9 cellular contexts compared by ENCODE assay signal in genomic region chr6:41767112-41767946, GRCh38. TPM values are rescaled to one million over a fixed set of nuclear protein-coding genes. Genes with fewer than 3 reads are reported as not detected.
A peak's percentile ranks its signal among the peaks of the same experiment; 100 is the strongest.
DNase-seq lines count a peak whose midpoint lies in the region; ATAC-seq and TF ChIP-seq lines count a peak whose summit lies in the region.
"Had no signal": no experiment of that assay in that cellular context is flagged by ENCODE, and none has a peak within 500 bp of the region (broad histone marks: within the 10 kb centered on the region; RNA-seq: fewer than 3 reads in every experiment).

No MANE protein-coding gene starts in this region.

- no peak for TF ChIP-seq CTCF in AG04450 (IDR thresholded peaks at IDR 0.05; ENCODE audit: low read depth, low read length)
- no peak for TF ChIP-seq CTCF in astrocyte of the spinal cord (IDR thresholded peaks at IDR 0.05; ENCODE audit: low read depth, low read length)

- DNase-seq in AG04450 (ENCODE audit: low read depth, low spot score) (peak; percentile 55), HUDEP-2 (lab: John Stamatoyannopoulos, UW; ENCODE audit: unreplicated experiment in 76 of 76) (peak in 73 of 76 experiments; percentile 20 to 93 (median 74)), astrocyte of the spinal cord (ENCODE audit: low read depth, low spot score) (peak; percentile 33), left kidney (ENCODE audit: low read depth, low spot score) (peak; percentile 82), cortex of kidney (lab: John Stamatoyannopoulos, UW) (no peak), activated gamma-delta T cell treated with Interleukin-2 at 50 U/mL for 16 hours (no peak)
- DNase-seq in activated CD4-positive, alpha-beta T cell treated with anti-CD3 and anti-CD28 coated beads for 48 hours, result no peak
- DNase-seq: naive B cell had no signal

- ATAC-seq in GM21390 (IDR thresholded peaks at IDR 0.05; ENCODE audit: unreplicated experiment), result no peak

- H3K4me3 ChIP-seq in AG04450 (ENCODE audit: low read depth, low read length) (no peak overlapping the region), astrocyte of the spinal cord (ENCODE audit: low read depth, low read length) (no peak overlapping the region)

- in situ Hi-C loops in astrocyte of the spinal cord (cut with HindIII; ENCODE audit: low sequenced_read_pairs), result no loop called here

- CTCF ChIA-PET in AG04450 (lab: Charles Lee), result interaction anchor here (1.2 to 2.3 kb wide), 3 partner anchors 8 to 20 kb away, joined by 3 to 15 read pairs (median 6); partner anchors contain the start of gene TOMM6

- POLR2A ChIA-PET in AG04450 (lab: Yijun Ruan, JAX), result no interaction called here

- peaks cover 4% of the 10 kb centered on the region for H3K27me3 ChIP-seq in AG04450 (ENCODE audit: control insufficient read depth, insufficient read depth, low read length)

- no peaks in the 10 kb centered on the region; the same call in 1 of the 2 replicates for H3K9me3 ChIP-seq in AG04450 (ENCODE audit: control insufficient read depth, insufficient read depth, low read length)

- peak overlapping the region; percentile 75 for H3K27ac ChIP-seq in AG04450 (ENCODE audit: low read depth, low read length)

RNA-seq across cellular contexts. Expression of gene FRS3, which starts 12.4 kb away (rescaled TPM):
- polyA plus RNA-seq in AG04450 (2011; rRNA removed), result 2.2 and 2.6 TPM in 2 replicates
- polyA minus RNA-seq in AG04450 (2011; rRNA and poly(A)+ RNA removed), result 3.1 and 3.4 TPM in 2 replicates

RNA-seq across cellular contexts. Expression of gene PRICKLE4, which starts 13.3 kb away (rescaled TPM):
- 0.12 TPM in 1 of 2 replicates, not detected in the other for polyA plus RNA-seq in AG04450 (2011; rRNA removed)
- polyA minus RNA-seq in AG04450 (2011; rRNA and poly(A)+ RNA removed), result not detected in 2 replicates

RNA-seq across cellular contexts. Expression of gene PGC, which starts 20.1 kb away (rescaled TPM):
- polyA plus RNA-seq in AG04450 (2011; rRNA removed), result not detected in 2 replicates
- not detected in 2 replicates for polyA minus RNA-seq in AG04450 (2011; rRNA and poly(A)+ RNA removed)

RNA-seq across cellular contexts. Expression of gene TOMM6, which starts 20.2 kb away (rescaled TPM):
- polyA plus RNA-seq in AG04450 (2011; rRNA removed), result 165 and 192 TPM in 2 replicates
- polyA minus RNA-seq in AG04450 (2011; rRNA and poly(A)+ RNA removed), result 49.3 and 52.0 TPM in 2 replicates

RNA-seq across cellular contexts. Expression of gene TFEB, which starts 31.9 kb away (rescaled TPM):
- polyA plus RNA-seq in AG04450 (2011; rRNA removed), result 3.9 and 4.3 TPM in 2 replicates
- 4.4 and 8.0 TPM in 2 replicates for polyA minus RNA-seq in AG04450 (2011; rRNA and poly(A)+ RNA removed)

Comparison
In these comparisons a context has a peak if more than half of its experiments do, and no peak if none do; other contexts are left out.
1. DNase-seq: peak in AG04450 (single experiment), HUDEP-2 (73 of 76), astrocyte of the spinal cord (single experiment) and left kidney (single experiment); none in cortex of kidney (single experiment), activated CD4-positive, alpha-beta T cell treated with anti-CD3 and anti-CD28 coated beads for 48 hours (single experiment) and activated gamma-delta T cell treated with Interleukin-2 at 50 U/mL for 16 hours (single experiment).